In the genomic region with DNA sequence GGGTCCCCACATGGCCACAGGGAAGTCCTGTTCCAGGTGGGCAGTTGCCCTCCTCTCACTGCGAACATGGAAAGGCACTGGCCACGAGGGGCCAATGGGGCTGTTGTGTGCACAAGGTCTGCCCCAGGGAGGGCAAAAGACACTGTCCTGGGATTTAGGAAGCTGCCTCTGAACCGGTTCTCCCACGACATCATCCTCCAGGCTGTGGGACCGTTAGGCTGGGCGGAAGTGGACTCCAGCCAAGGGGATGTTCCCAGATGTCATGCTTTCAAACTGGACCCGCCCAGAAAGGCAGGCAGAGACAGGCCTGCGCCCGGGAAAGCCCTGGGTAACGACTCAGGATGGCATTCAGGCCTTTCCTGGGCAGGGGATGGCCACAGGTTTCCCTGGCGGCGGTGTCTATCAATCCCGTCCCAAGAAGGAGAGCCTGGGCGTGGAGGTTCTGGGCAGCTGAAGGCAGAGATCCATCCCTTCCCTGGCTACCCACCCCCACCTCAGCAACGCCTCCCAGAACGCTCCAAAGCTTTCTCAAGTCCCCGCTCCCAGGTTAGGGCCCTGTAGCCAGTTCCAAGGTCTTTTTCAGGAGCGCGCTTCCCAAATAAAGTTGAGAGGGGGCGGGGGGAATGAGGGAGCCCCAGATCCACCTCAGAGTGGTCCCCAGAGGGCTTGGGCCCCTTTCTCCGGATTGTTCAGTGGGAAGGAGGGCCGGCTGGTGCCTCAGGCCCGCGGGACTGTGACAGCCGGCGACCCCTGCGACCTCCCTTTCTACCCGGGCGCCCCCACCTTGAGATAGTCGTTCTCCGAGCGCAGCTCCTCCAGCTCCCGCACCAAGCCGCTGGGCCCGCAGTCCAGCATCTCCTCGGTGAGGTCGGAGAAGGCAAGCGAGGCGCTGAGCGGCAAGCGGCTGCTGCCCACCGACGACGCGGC, we compare ENCODE assay signal across 8 cellular contexts. TPM values are rescaled to one million over a fixed set of nuclear protein-coding genes. Genes with fewer than 3 reads are reported as not detected.
DNase-seq lines count a peak whose midpoint lies in the region; ATAC-seq and TF ChIP-seq lines count a peak whose summit lies in the region.

No MANE protein-coding gene starts in this region.

- peak overlapping the region; percentile 93 to 95 for H3K27ac ChIP-seq in prostate gland

- H3K36me3 ChIP-seq in prostate gland = no peaks in the 10 kb centered on the region

- no peaks in the 10 kb centered on the region for H3K9me3 ChIP-seq in prostate gland

- no peaks in the 10 kb centered on the region for H3K9me3 Mint-ChIP-seq in activated T-cell treated with anti-CD3 and anti-CD28 coated beads, Interleukin-2, amount 50 U/mL, for 4 hours

- intact Hi-C loops in prostate gland (cut with DNase I) = loop anchor here (5.0 to 10.0 kb wide), 3 partner anchors 35 to 287 kb away; a partner anchor contains a TSS

- H3K4me3 ChIP-seq in astrocyte of the cerebellum (ENCODE audit: low read depth, low read length) (peak overlapping the region; percentile 63), prostate gland (peak overlapping the region; percentile 58 to 64)

- 4% methylated on average over 45 of the region's 45 CpGs for WGBS in prostate gland

- TF ChIP-seq POLR2A in prostate gland (IDR thresholded peaks at IDR 0.05) = peak; percentile 66

- in situ Hi-C loops in astrocyte of the cerebellum (cut with HindIII; ENCODE audit: low sequenced_read_pairs) = loop anchor here (5.0 to 10.0 kb wide), 3 partner anchors 35 to 307 kb away; no protein-coding TSS in a partner anchor

- H3K4me3 Mint-ChIP-seq in activated T-cell treated with anti-CD3 and anti-CD28 coated beads, Interleukin-2, amount 50 U/mL, for 4 hours = peak overlapping the region; percentile 29

- no peak for DNase-seq in activated T-cell treated with anti-CD3 and anti-CD28 coated beads, Interleukin-2, amount 50 U/mL, for 4 hours
- no peak for DNase-seq in activated T-cell treated with anti-CD3 and anti-CD28 coated beads, Interleukin-2, amount 50 U/mL, for 1 hour
- DNase-seq in NCI-H446 (lab: John Stamatoyannopoulos, UW) (peak; percentile 80 to 92), astrocyte of the cerebellum (ENCODE audit: low read depth) (no peak), hepatic stellate cell (ENCODE audit: low spot score) (peak; percentile 95), prostate gland (ENCODE audit: low spot score) (peak; percentile 98), NCI-H774 (lab: John Stamatoyannopoulos, UW) (no peak)

- no peaks in the 10 kb centered on the region for H3K36me3 Mint-ChIP-seq in activated T-cell treated with anti-CD3 and anti-CD28 coated beads, Interleukin-2, amount 50 U/mL, for 4 hours (ENCODE audit: insufficient read depth)

- peaks cover 17% of the 10 kb centered on the region for H3K27me3 Mint-ChIP-seq in activated T-cell treated with anti-CD3 and anti-CD28 coated beads, Interleukin-2, amount 50 U/mL, for 4 hours (ENCODE audit: low read depth)

- peaks cover 7% of the 10 kb centered on the region for H3K4me1 Mint-ChIP-seq in activated T-cell treated with anti-CD3 and anti-CD28 coated beads, Interleukin-2, amount 50 U/mL, for 4 hours (ENCODE audit: low read depth)

- no peak for ATAC-seq in activated T-cell treated with anti-CD3 and anti-CD28 coated beads, Interleukin-2, amount 50 U/mL, for 4 hours
- no peak for ATAC-seq in activated CD4-positive, CD25-positive, alpha-beta regulatory T cell treated with anti-CD3 and anti-CD28 coated beads, Interleukin-2, amount 50 U/mL, for 24 hours

- H3K4me1 ChIP-seq in prostate gland (replicated peaks) = peaks cover 14% of the 10 kb centered on the region

- TF ChIP-seq CTCF in astrocyte of the cerebellum (IDR thresholded peaks at IDR 0.05; ENCODE audit: low read depth, low read length, missing control alignments) (no peak), prostate gland (IDR thresholded peaks at IDR 0.05) (peak in 1 of 4 experiments; percentile 23)

- no peaks in the 10 kb centered on the region for H3K27me3 ChIP-seq in prostate gland (replicated peaks; ENCODE audit: insufficient read depth)

RNA-seq across cellular contexts. Expression of a gene that starts 13.8 kb away (rescaled TPM):
- total RNA-seq in activated T-cell treated with anti-CD3 and anti-CD28 coated beads, Interleukin-2, amount 50 U/mL, for 4 hours = not detected
- total RNA-seq in prostate gland = 1 to 10 TPM in 1 of 2 donors, under 1 TPM in 1; 0.14 to 1.3 TPM

Comparison
In these comparisons a context has a peak if more than half of its experiments do, and no peak if none do; other contexts are left out.
1. DNase-seq: peak in NCI-H446 (2 of 2), hepatic stellate cell (single experiment) and prostate gland (single experiment); none in activated T-cell treated with anti-CD3 and anti-CD28 coated beads, Interleukin-2, amount 50 U/mL, for 4 hours (single experiment), activated T-cell treated with anti-CD3 and anti-CD28 coated beads, Interleukin-2, amount 50 U/mL, for 1 hour (single experiment), astrocyte of the cerebellum (single experiment) and NCI-H774 (single experiment).